ENCODE assay signal across 27 cellular contexts in genomic region chr11:93952082-93952780, GRCh38.
"Had no signal": no experiment of that assay in that cellular context is flagged by ENCODE, and none has a peak within 500 bp of the region (broad histone marks: within the 10 kb centered on the region; RNA-seq: fewer than 3 reads in every experiment).

No MANE protein-coding gene starts in this region.

- H3K4me2 ChIP-seq: KMS-11, PC-9 had no signal

- H3K36me3 ChIP-seq: MG63, WERI-Rb-1 had no signal

- H3K27ac Mint-ChIP-seq: activated CD4-positive, alpha-beta memory T cell treated with anti-CD3 and anti-CD28 coated beads, Interleukin-2, amount 10 ng/mL, durations not matched to agents 7 days and 5 days; activated CD4-positive, alpha-beta T cell treated with anti-CD3 and anti-CD28 coated beads for 36 hours; activated naive CD4-positive, alpha-beta T cell treated with anti-CD3 and anti-CD28 coated beads for 36 hours; activated naive CD8-positive, alpha-beta T cell; activated T-helper 17 cell treated with anti-CD3 and anti-CD28 coated beads, Interleukin-2, amount 50 U/mL, for 72 hours; brain; IgD-negative memory B cell had no signal

- FAIRE-seq: astrocyte had no signal

- H3K27me3 ChIP-seq: MG63 had no signal

- ATAC-seq: activated CD4-positive, alpha-beta T cell treated with anti-CD3 and anti-CD28 coated beads for 36 hours; activated T-helper 17 cell treated with anti-CD3 and anti-CD28 coated beads, Interleukin-2, amount 50 U/mL, for 72 hours; Right ventricle myocardium inferior had no signal

- H3K36me3 Mint-ChIP-seq: activated naive CD8-positive, alpha-beta T cell; brain; IgD-negative memory B cell had no signal

- H3K9ac ChIP-seq: KMS-11 had no signal

- H3K27ac ChIP-seq: KMS-11, PC-9, SK-N-MC, WERI-Rb-1 had no signal

- H3K4me1 Mint-ChIP-seq: activated CD4-positive, alpha-beta memory T cell treated with anti-CD3 and anti-CD28 coated beads, Interleukin-2, amount 10 ng/mL, durations not matched to agents 7 days and 5 days; activated CD4-positive, alpha-beta T cell treated with anti-CD3 and anti-CD28 coated beads for 36 hours; activated T-helper 17 cell treated with anti-CD3 and anti-CD28 coated beads, Interleukin-2, amount 50 U/mL, for 72 hours; brain; central memory CD8-positive, alpha-beta T cell; IgD-negative memory B cell had no signal

- H3K4me3 Mint-ChIP-seq: activated CD4-positive, alpha-beta memory T cell treated with anti-CD3 and anti-CD28 coated beads, Interleukin-2, amount 10 ng/mL, durations not matched to agents 7 days and 5 days; activated CD4-positive, alpha-beta T cell treated with anti-CD3 and anti-CD28 coated beads for 36 hours; activated naive CD4-positive, alpha-beta T cell treated with anti-CD3 and anti-CD28 coated beads for 36 hours; activated naive CD8-positive, alpha-beta T cell; activated T-helper 17 cell treated with anti-CD3 and anti-CD28 coated beads, Interleukin-2, amount 50 U/mL, for 72 hours; brain; central memory CD8-positive, alpha-beta T cell; IgD-negative memory B cell had no signal

- H3K4me3 ChIP-seq: MG63, PC-9, SK-N-MC had no signal

- H3K27me3 Mint-ChIP-seq: activated CD4-positive, alpha-beta T cell treated with anti-CD3 and anti-CD28 coated beads for 36 hours had no signal

- DNase-seq: activated CD4-positive, alpha-beta memory T cell treated with anti-CD3 and anti-CD28 coated beads, Interleukin-2, amount 10 ng/mL, durations not matched to agents 7 days and 5 days; activated CD4-positive, alpha-beta T cell treated with anti-CD3 and anti-CD28 coated beads for 36 hours; activated CD4-positive, alpha-beta T cell treated with anti-CD3 and anti-CD28 coated beads, Interleukin-2, amount 50 U/mL, for 1 hour; activated gamma-delta T cell; activated naive CD4-positive, alpha-beta T cell treated with anti-CD3 and anti-CD28 coated beads for 36 hours; activated T-cell treated with anti-CD3 and anti-CD28 coated beads for 4 hours; activated T-cell treated with anti-CD3 and anti-CD28 coated beads, Interleukin-2, amount 50 U/mL, for 48 hours; amygdala; MG63; NCI-H1092; NCI-H1417; NCI-H1930; NCI-H2171; NCI-H226; NCI-H526 treated with DMSO at 0.1 percent for 48 hours; PC-9; T-helper 1 cell; WERI-Rb-1 had no signal

- H2AFZ ChIP-seq: PC-9 had no signal

- H3K9me3 Mint-ChIP-seq: activated CD4-positive, alpha-beta memory T cell treated with anti-CD3 and anti-CD28 coated beads, Interleukin-2, amount 10 ng/mL, durations not matched to agents 7 days and 5 days; activated naive CD4-positive, alpha-beta T cell treated with anti-CD3 and anti-CD28 coated beads for 36 hours had no signal

- H3K9me3 ChIP-seq: MG63 had no signal
